In the genomic region with DNA sequence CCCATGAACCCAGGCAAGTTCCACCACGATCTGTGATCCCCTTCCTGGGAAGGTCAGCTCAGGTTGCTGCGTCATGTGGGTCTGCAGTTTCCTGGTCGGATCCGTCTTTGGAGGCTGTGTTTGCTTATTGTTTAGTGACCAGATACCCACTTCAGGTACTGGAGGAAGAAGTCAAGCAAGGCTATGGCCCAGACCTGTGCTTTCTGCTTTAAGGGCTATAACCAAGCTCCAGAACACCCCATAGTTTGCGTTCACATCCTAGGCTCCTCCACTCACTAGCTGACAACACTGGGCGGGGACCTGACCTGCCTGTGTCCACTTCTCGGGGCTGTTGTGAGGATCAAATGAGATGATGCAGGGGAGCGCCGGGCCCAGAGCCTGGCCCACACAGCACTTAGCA, we compare ENCODE assay signal across 1 cellular context.
TF ChIP-seq lines count a peak whose summit lies in the region.

No MANE protein-coding gene starts in this region.

TF ChIP-seq in HepG2, 621 proteins besides CTCF, POLR2A, EP300 and RAD21 (continues in another document):
- TF ChIP-seq ZNF121 (CRISPR knock-in tag; IDR thresholded peaks at IDR 0.05) (no peak), HNRNPL (IDR thresholded peaks at IDR 0.05; ENCODE audit: low read depth, low read length) (no peak), ZNF510 (CRISPR knock-in tag; IDR thresholded peaks at IDR 0.05; ENCODE audit: low read depth) (no peak), SMAD9 (CRISPR knock-in tag; IDR thresholded peaks at IDR 0.05) (no peak), HNF4A (CRISPR knock-in tag; IDR thresholded peaks at IDR 0.05) (0 out of 2 replicates have a peak, but pooled peaks have one; percentile 6), RXRB (CRISPR knock-in tag; IDR thresholded peaks at IDR 0.05; ENCODE audit: borderline replicate concordance) (peak; percentile 68; the same call in 1 of the 2 replicates), PPARG (CRISPR knock-in tag; conservative IDR thresholded peaks at IDR 0.05) (no peak), ZNF17 (CRISPR knock-in tag; IDR thresholded peaks at IDR 0.05) (no peak), RXRA (CRISPR knock-in tag; IDR thresholded peaks at IDR 0.05) (peak; percentile 26; the same call in 1 of the 2 replicates), TRIM24 (CRISPR knock-in tag; IDR thresholded peaks at IDR 0.05) (no peak), ZBTB1 (CRISPR knock-in tag; IDR thresholded peaks at IDR 0.05; ENCODE audit: borderline replicate concordance) (no peak), TGIF2 (CRISPR knock-in tag; IDR thresholded peaks at IDR 0.05) (no peak), ZNF33A (CRISPR knock-in tag; IDR thresholded peaks at IDR 0.05; ENCODE audit: borderline replicate concordance) (no peak), BRD4 (CRISPR knock-in tag; IDR thresholded peaks at IDR 0.05) (no peak), NFE2L2 (IDR thresholded peaks at IDR 0.05; ENCODE audit: low read length) (peak; percentile 15; the same call in 1 of the 2 replicates), ELF3 (CRISPR knock-in tag; IDR thresholded peaks at IDR 0.05) (peak; percentile 49; the same call in 1 of the 2 replicates), KMT2A (CRISPR knock-in tag; IDR thresholded peaks at IDR 0.05) (no peak), ZNF205 (CRISPR knock-in tag; IDR thresholded peaks at IDR 0.05) (no peak), ZNF138 (CRISPR knock-in tag; IDR thresholded peaks at IDR 0.05; ENCODE audit: low read depth) (no peak), REXO4 (CRISPR knock-in tag; IDR thresholded peaks at IDR 0.05; ENCODE audit: borderline replicate concordance) (no peak), TEAD2 (CRISPR knock-in tag; IDR thresholded peaks at IDR 0.05) (no peak)
- TF ChIP-seq, protein P1, sequence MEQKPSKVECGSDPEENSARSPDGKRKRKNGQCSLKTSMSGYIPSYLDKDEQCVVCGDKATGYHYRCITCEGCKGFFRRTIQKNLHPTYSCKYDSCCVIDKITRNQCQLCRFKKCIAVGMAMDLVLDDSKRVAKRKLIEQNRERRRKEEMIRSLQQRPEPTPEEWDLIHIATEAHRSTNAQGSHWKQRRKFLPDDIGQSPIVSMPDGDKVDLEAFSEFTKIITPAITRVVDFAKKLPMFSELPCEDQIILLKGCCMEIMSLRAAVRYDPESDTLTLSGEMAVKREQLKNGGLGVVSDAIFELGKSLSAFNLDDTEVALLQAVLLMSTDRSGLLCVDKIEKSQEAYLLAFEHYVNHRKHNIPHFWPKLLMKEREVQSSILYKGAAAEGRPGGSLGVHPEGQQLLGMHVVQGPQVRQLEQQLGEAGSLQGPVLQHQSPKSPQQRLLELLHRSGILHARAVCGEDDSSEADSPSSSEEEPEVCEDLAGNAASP (CRISPR knock-in tag; IDR thresholded peaks at IDR 0.05; ENCODE audit: borderline replicate concordance) = peak; percentile 87; the same call in 1 of the 2 replicates
- TF ChIP-seq, protein P2, sequence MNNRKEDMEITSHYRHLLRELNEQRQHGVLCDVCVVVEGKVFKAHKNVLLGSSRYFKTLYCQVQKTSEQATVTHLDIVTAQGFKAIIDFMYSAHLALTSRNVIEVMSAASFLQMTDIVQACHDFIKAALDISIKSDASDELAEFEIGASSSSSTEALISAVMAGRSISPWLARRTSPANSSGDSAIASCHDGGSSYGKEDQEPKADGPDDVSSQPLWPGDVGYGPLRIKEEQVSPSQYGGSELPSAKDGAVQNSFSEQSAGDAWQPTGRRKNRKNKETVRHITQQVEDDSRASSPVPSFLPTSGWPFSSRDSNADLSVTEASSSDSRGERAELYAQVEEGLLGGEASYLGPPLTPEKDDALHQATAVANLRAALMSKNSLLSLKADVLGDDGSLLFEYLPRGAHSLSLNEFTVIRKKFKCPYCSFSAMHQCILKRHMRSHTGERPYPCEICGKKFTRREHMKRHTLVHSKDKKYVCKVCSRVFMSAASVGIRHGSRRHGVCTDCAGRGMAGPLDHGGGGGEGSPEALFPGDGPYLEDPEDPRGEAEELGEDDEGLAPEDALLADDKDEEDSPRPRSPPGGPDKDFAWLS (CRISPR knock-in tag; IDR thresholded peaks at IDR 0.05; ENCODE audit: borderline replicate concordance) = no peak
- TF ChIP-seq, protein P3, sequence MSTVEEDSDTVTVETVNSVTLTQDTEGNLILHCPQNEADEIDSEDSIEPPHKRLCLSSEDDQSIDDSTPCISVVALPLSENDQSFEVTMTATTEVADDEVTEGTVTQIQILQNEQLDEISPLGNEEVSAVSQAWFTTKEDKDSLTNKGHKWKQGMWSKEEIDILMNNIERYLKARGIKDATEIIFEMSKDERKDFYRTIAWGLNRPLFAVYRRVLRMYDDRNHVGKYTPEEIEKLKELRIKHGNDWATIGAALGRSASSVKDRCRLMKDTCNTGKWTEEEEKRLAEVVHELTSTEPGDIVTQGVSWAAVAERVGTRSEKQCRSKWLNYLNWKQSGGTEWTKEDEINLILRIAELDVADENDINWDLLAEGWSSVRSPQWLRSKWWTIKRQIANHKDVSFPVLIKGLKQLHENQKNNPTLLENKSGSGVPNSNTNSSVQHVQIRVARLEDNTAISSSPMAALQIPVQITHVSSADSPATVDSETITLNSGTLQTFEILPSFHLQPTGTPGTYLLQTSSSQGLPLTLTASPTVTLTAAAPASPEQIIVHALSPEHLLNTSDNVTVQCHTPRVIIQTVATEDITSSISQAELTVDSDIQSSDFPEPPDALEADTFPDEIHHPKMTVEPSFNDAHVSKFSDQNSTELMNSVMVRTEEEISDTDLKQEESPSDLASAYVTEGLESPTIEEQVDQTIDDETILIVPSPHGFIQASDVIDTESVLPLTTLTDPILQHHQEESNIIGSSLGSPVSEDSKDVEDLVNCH (CRISPR knock-in tag; IDR thresholded peaks at IDR 0.05) = no peak
- TF ChIP-seq, protein P4, sequence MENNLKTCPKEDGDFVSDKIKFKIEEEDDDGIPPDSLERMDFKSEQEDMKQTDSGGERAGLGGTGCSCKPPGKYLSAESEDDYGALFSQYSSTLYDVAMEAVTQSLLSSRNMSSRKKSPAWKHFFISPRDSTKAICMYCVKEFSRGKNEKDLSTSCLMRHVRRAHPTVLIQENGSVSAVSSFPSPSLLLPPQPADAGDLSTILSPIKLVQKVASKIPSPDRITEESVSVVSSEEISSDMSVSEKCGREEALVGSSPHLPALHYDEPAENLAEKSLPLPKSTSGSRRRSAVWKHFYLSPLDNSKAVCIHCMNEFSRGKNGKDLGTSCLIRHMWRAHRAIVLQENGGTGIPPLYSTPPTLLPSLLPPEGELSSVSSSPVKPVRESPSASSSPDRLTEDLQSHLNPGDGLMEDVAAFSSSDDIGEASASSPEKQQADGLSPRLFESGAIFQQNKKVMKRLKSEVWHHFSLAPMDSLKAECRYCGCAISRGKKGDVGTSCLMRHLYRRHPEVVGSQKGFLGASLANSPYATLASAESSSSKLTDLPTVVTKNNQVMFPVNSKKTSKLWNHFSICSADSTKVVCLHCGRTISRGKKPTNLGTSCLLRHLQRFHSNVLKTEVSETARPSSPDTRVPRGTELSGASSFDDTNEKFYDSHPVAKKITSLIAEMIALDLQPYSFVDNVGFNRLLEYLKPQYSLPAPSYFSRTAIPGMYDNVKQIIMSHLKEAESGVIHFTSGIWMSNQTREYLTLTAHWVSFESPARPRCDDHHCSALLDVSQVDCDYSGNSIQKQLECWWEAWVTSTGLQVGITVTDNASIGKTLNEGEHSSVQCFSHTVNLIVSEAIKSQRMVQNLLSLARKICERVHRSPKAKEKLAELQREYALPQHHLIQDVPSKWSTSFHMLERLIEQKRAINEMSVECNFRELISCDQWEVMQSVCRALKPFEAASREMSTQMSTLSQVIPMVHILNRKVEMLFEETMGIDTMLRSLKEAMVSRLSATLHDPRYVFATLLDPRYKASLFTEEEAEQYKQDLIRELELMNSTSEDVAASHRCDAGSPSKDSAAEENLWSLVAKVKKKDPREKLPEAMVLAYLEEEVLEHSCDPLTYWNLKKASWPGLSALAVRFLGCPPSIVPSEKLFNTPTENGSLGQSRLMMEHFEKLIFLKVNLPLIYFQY (CRISPR knock-in tag; IDR thresholded peaks at IDR 0.05; ENCODE audit: borderline replicate concordance) = no peak
- TF ChIP-seq, protein P5, sequence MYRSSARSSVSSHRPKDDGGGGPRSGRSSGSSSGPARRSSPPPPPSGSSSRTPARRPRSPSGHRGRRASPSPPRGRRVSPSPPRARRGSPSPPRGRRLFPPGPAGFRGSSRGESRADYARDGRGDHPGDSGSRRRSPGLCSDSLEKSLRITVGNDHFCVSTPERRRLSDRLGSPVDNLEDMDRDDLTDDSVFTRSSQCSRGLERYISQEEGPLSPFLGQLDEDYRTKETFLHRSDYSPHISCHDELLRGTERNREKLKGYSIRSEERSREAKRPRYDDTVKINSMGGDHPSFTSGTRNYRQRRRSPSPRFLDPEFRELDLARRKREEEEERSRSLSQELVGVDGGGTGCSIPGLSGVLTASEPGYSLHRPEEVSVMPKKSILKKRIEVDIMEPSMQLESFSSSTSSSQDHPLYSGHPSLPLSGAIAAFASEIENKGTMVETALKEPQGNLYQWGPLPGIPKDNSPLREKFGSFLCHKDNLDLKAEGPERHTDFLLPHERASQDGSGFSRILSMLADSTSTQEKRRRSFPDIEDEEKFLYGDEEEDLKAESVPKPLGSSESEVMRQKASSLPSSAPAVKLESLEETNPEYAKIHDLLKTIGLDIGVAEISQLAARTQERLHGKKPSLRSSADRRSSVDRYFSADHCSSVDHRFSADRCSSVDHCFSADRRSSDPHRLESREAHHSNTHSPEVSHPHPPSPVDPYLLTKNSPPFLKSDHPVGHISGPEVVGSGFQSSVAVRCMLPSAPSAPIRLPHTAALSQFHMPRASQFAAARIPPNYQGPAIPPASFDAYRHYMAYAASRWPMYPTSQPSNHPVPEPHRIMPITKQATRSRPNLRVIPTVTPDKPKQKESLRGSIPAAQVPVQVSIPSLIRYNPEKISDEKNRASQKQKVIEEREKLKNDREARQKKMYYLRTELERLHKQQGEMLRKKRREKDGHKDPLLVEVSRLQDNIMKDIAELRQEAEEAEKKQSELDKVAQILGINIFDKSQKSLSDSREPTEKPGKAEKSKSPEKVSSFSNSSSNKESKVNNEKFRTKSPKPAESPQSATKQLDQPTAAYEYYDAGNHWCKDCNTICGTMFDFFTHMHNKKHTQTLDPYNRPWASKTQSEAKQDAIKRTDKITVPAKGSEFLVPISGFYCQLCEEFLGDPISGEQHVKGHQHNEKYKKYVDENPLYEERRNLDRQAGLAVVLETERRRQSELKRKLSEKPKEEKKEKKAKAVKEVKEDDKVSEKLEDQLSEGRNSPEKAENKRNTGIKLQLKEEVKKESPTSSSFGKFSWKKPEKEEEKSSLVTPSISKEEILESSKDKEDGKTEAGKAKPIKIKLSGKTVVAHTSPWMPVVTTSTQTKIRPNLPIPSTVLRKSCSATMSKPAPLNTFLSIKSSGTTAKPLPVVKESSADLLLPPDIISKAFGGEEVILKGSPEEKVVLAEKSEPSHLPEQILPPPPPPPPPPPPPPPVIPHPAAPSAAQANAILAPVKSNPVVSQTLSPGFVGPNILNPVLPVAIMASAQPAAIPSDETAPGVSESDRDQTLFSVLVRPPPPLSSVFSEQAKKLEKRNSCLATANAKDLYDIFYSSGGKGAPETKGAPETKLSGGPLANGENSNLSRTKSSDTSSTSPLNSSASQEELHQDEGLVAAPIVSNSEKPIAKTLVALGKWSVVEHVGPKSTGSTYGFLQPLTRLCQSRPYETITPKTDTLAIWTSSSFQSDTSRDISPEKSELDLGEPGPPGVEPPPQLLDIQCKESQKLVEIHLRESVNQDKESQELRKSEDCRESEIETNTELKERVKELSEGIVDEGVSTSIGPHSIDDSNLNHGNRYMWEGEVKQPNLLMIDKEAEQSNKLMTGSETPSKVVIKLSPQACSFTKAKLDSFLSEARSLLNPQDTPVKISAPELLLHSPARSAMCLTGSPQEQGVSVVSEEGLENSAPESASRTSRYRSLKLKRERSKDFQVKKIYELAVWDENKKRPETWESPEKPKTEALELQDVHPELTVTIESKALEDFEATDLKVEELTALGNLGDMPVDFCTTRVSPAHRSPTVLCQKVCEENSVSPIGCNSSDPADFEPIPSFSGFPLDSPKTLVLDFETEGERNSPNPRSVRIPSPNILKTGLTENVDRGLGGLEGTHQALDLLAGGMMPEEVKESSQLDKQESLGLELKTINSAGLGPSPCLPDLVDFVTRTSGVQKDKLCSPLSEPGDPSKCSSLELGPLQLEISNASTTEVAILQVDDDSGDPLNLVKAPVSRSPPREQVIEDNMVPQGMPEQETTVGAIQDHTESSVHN (CRISPR knock-in tag; IDR thresholded peaks at IDR 0.05) = no peak
- TF ChIP-seq, protein P6, sequence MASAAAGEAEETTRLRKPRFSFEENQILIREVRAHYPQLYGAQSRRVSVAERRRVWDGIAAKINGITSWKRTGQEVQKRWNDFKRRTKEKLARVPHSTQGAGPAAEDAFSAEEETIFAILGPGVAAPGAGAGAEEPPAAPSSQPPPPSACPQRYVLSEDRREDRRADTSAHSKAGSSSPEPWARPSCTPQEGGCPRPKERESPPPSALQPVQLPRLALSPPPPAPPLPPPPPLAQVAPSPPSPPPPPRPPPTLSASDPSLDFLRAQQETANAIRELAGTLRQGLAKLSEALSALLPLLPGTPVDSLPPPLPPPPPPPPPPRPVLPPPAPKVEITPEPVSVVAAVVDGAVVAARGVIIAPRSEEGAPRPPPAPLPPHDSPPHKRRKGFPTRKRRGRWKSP (CRISPR knock-in tag; IDR thresholded peaks at IDR 0.05) = no peak
- TF ChIP-seq, protein P7, sequence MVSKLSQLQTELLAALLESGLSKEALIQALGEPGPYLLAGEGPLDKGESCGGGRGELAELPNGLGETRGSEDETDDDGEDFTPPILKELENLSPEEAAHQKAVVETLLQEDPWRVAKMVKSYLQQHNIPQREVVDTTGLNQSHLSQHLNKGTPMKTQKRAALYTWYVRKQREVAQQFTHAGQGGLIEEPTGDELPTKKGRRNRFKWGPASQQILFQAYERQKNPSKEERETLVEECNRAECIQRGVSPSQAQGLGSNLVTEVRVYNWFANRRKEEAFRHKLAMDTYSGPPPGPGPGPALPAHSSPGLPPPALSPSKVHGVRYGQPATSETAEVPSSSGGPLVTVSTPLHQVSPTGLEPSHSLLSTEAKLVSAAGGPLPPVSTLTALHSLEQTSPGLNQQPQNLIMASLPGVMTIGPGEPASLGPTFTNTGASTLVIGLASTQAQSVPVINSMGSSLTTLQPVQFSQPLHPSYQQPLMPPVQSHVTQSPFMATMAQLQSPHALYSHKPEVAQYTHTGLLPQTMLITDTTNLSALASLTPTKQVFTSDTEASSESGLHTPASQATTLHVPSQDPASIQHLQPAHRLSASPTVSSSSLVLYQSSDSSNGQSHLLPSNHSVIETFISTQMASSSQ (IDR thresholded peaks at IDR 0.05; ENCODE audit: low read depth) = no peak
- TF ChIP-seq, protein P7 (CRISPR knock-in tag; IDR thresholded peaks at IDR 0.05; ENCODE audit: borderline replicate concordance) = no peak
